Comparison of ENCODE assay signal across 1 cellular context in genomic region chr19:41327076-41327475, GRCh38.
TF ChIP-seq lines count a peak whose summit lies in the region.

No MANE protein-coding gene starts in this region.

TF ChIP-seq in endothelial cell of umbilical vein, 7 proteins besides CTCF, POLR2A, EP300 and RAD21:
- TF ChIP-seq GATA2 (IDR thresholded peaks at IDR 0.05; ENCODE audit: insufficient read depth, insufficient read length, low read depth, low read length) (no peak), FOS (IDR thresholded peaks at IDR 0.05; ENCODE audit: borderline replicate concordance, insufficient read depth, low read length) (no peak), MAX (IDR thresholded peaks at IDR 0.05; ENCODE audit: insufficient read depth, insufficient read length) (peak; percentile 5)
